In the genomic region with DNA sequence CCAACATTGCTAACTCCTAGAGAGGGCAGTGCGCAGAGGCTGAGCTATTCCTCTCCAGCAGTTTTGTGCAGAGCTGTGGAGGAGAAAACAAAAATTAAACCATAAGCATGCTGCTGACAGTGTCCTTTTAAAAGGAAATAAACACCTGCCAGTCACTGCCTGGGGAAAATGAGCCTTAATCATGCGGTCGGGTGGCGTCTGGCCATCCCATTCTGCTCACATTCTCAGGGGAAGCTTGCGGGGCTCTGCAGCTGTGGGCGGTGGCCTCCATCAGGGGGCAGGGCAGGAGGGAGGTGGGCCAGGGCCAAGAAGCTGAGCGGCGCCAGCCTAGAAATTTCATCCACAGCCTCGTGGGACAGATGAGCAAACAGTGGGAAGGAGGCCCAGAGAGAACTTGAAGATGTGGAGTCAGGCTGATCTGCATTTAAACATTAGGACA, we compare ENCODE assay signal across 9 cellular contexts.
A peak's percentile ranks its signal among the peaks of the same experiment; 100 is the strongest.
DNase-seq lines count a peak whose midpoint lies in the region; ATAC-seq and TF ChIP-seq lines count a peak whose summit lies in the region.
"Had no signal": no experiment of that assay in that cellular context is flagged by ENCODE, and none has a peak within 500 bp of the region (broad histone marks: within the 10 kb centered on the region; RNA-seq: fewer than 3 reads in every experiment).

No MANE protein-coding gene starts in this region.

- H3K4me3 ChIP-seq in upper lobe of left lung = no peak overlapping the region
- H3K4me3 ChIP-seq: K562 had no signal

- TF ChIP-seq CTCF in brain (conservative IDR thresholded peaks at IDR 0.05) = no peak
- TF ChIP-seq CTCF in upper lobe of left lung (IDR thresholded peaks at IDR 0.05) = no peak

- peak overlapping the region in 3 of 4 donors; percentile 13 to 55 (median 35) for H3K27ac ChIP-seq in upper lobe of left lung

- H3K9me3 Mint-ChIP-seq in brain = peaks cover 0 to 16% (median 2%) of the 10 kb centered on the region in 5 experiments

- no peak for TF ChIP-seq POLR2A in upper lobe of left lung (IDR thresholded peaks at IDR 0.05)

- no peaks in the 10 kb centered on the region for H3K36me3 Mint-ChIP-seq in brain

- ATAC-seq in upper lobe of left lung (ENCODE audit: low FRiP score in 2 of 2) = peak; percentile 70 to 94
- ATAC-seq: K562 had no signal

- no peaks in the 10 kb centered on the region for H3K36me3 ChIP-seq in upper lobe of left lung

- DNase-seq in NCI-H748 (lab: John Stamatoyannopoulos, UW; ENCODE audit: unreplicated experiment) = peak; percentile 34
- DNase-seq in NCI-H748 treated with DMSO at 0.1 percent for 48 hours (lab: John Stamatoyannopoulos, UW) = no peak
- DNase-seq in left kidney (ENCODE audit: low read depth, low spot score) = peak; percentile 55
- peak; percentile 31 to 84 for DNase-seq in upper lobe of left lung
- DNase-seq in Kasumi-1 (lab: John Stamatoyannopoulos, UW) = no peak
- DNase-seq in OCI-M1 (lab: John Stamatoyannopoulos, UW) = no peak
- DNase-seq in middle frontal gyrus (ENCODE audit: extremely low spot score, low spot score) = no peak

- WGBS in upper lobe of left lung, 2 donors = 20 to 36% methylated on average over 9 of the region's 9 CpGs

- H3K27me3 ChIP-seq in upper lobe of left lung = no peaks in the 10 kb centered on the region

- H3K27me3 Mint-ChIP-seq in brain = no peaks in the 10 kb centered on the region

- peaks cover 68% of the 10 kb centered on the region for H3K4me1 Mint-ChIP-seq in brain

- TF ChIP-seq EP300 in upper lobe of left lung (IDR thresholded peaks at IDR 0.05) = no peak

- H3K27ac Mint-ChIP-seq in brain = peak overlapping the region in 4 of 5 experiments; percentile 64 to 90 (median 71)

- H3K4me1 ChIP-seq in upper lobe of left lung = peaks cover 4 to 31% (median 19%) of the 10 kb centered on the region in 4 donors

- peak overlapping the region in 3 of 5 experiments; percentile 19 to 48 (median 20) for H3K4me3 Mint-ChIP-seq in brain

- no peaks in the 10 kb centered on the region for H3K9me3 ChIP-seq in upper lobe of left lung

Comparison
In these comparisons a context has a peak if more than half of its experiments do, and no peak if none do; other contexts are left out.
1. DNase-seq: peak in NCI-H748 (single experiment), left kidney (single experiment) and upper lobe of left lung (2 of 2); none in NCI-H748 treated with DMSO at 0.1 percent for 48 hours (single experiment), Kasumi-1 (0 of 2), OCI-M1 (single experiment) and middle frontal gyrus (single experiment).